ENCODE assay signal across 1 cellular context in the genomic region with DNA sequence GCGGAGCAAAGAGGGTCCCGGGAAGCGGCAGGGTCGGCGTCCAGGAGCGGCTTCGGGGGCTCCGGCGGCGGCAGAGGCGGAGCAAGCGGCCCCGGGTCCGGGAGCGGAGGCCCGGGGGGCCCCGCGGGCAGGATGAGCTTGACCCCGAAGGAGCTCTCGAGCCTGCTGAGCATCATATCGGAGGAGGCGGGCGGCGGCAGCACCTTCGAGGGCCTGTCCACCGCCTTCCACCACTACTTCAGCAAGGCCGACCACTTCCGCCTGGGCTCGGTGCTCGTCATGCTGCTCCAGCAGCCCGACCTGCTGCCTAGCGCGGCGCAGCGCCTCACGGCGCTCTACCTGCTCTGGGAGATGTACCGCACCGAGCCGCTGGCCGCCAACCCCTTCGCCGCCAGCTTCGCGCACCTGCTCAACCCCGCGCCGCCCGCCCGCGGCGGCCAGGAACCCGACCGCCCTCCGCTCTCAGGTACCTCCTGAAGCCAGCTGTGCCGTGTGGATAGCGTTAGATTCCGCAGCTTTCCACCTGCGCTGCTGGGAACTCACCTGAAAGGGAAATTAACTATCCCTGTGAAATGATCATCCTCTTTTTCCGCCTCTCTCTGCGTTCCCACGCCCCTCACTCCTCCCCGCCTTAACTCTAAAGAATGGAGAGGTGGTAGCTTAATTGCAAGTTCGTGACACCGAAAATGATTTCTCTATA.
TF ChIP-seq lines count a peak whose summit lies in the region.

No MANE protein-coding gene starts in this region.

TF ChIP-seq in HepG2, 621 proteins besides CTCF, POLR2A, EP300 and RAD21 (continued from another document and continues in another):
- no peak for TF ChIP-seq ZBTB1 (CRISPR knock-in tag; IDR thresholded peaks at IDR 0.05; ENCODE audit: borderline replicate concordance)
- peak; percentile 84 for TF ChIP-seq ZFY (CRISPR knock-in tag; IDR thresholded peaks at IDR 0.05)
- TF ChIP-seq HOXD1 (CRISPR knock-in tag; IDR thresholded peaks at IDR 0.05) = no peak; the same call in 1 of the 2 replicates
- TF ChIP-seq NR1H2 (CRISPR knock-in tag; IDR thresholded peaks at IDR 0.05; ENCODE audit: borderline replicate concordance, low read depth) = 0 out of 2 replicates have a peak, but pooled peaks have one; percentile 22
- TF ChIP-seq SIN3B (IDR thresholded peaks at IDR 0.05; ENCODE audit: low read length) = no peak
- TF ChIP-seq KLF9 (CRISPR knock-in tag; IDR thresholded peaks at IDR 0.05; ENCODE audit: low read depth) = no peak
- TF ChIP-seq, protein P1, sequence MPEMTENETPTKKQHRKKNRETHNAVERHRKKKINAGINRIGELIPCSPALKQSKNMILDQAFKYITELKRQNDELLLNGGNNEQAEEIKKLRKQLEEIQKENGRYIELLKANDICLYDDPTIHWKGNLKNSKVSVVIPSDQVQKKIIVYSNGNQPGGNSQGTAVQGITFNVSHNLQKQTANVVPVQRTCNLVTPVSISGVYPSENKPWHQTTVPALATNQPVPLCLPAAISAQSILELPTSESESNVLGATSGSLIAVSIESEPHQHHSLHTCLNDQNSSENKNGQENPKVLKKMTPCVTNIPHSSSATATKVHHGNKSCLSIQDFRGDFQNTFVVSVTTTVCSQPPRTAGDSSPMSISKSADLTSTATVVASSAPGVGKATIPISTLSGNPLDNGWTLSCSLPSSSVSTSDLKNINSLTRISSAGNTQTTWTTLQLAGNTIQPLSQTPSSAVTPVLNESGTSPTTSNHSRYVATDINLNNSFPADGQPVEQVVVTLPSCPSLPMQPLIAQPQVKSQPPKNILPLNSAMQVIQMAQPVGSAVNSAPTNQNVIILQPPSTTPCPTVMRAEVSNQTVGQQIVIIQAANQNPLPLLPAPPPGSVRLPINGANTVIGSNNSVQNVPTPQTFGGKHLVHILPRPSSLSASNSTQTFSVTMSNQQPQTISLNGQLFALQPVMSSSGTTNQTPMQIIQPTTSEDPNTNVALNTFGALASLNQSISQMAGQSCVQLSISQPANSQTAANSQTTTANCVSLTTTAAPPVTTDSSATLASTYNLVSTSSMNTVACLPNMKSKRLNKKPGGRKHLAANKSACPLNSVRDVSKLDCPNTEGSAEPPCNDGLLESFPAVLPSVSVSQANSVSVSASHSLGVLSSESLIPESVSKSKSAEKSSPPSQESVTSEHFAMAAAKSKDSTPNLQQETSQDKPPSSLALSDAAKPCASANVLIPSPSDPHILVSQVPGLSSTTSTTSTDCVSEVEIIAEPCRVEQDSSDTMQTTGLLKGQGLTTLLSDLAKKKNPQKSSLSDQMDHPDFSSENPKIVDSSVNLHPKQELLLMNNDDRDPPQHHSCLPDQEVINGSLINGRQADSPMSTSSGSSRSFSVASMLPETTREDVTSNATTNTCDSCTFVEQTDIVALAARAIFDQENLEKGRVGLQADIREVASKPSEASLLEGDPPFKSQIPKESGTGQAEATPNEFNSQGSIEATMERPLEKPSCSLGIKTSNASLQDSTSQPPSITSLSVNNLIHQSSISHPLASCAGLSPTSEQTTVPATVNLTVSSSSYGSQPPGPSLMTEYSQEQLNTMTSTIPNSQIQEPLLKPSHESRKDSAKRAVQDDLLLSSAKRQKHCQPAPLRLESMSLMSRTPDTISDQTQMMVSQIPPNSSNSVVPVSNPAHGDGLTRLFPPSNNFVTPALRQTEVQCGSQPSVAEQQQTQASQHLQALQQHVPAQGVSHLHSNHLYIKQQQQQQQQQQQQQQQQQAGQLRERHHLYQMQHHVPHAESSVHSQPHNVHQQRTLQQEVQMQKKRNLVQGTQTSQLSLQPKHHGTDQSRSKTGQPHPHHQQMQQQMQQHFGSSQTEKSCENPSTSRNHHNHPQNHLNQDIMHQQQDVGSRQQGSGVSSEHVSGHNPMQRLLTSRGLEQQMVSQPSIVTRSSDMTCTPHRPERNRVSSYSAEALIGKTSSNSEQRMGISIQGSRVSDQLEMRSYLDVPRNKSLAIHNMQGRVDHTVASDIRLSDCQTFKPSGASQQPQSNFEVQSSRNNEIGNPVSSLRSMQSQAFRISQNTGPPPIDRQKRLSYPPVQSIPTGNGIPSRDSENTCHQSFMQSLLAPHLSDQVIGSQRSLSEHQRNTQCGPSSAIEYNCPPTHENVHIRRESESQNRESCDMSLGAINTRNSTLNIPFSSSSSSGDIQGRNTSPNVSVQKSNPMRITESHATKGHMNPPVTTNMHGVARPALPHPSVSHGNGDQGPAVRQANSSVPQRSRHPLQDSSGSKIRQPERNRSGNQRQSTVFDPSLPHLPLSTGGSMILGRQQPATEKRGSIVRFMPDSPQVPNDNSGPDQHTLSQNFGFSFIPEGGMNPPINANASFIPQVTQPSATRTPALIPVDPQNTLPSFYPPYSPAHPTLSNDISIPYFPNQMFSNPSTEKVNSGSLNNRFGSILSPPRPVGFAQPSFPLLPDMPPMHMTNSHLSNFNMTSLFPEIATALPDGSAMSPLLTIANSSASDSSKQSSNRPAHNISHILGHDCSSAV (CRISPR knock-in tag; IDR thresholded peaks at IDR 0.05; ENCODE audit: borderline replicate concordance) = no peak
- TF ChIP-seq, protein P2, sequence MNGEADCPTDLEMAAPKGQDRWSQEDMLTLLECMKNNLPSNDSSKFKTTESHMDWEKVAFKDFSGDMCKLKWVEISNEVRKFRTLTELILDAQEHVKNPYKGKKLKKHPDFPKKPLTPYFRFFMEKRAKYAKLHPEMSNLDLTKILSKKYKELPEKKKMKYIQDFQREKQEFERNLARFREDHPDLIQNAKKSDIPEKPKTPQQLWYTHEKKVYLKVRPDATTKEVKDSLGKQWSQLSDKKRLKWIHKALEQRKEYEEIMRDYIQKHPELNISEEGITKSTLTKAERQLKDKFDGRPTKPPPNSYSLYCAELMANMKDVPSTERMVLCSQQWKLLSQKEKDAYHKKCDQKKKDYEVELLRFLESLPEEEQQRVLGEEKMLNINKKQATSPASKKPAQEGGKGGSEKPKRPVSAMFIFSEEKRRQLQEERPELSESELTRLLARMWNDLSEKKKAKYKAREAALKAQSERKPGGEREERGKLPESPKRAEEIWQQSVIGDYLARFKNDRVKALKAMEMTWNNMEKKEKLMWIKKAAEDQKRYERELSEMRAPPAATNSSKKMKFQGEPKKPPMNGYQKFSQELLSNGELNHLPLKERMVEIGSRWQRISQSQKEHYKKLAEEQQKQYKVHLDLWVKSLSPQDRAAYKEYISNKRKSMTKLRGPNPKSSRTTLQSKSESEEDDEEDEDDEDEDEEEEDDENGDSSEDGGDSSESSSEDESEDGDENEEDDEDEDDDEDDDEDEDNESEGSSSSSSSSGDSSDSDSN (CRISPR knock-in tag; IDR thresholded peaks at IDR 0.05) = peak; percentile 92
- TF ChIP-seq ZNF124 (CRISPR knock-in tag; IDR thresholded peaks at IDR 0.05) = peak; percentile 60; the same call in 1 of the 2 replicates
- no peak for TF ChIP-seq SNAI1 (CRISPR knock-in tag; IDR thresholded peaks at IDR 0.05; ENCODE audit: borderline replicate concordance)
- no peak for TF ChIP-seq ZNF615 (CRISPR knock-in tag; IDR thresholded peaks at IDR 0.05; ENCODE audit: borderline replicate concordance)
- TF ChIP-seq FOXK1 (CRISPR knock-in tag; IDR thresholded peaks at IDR 0.05; ENCODE audit: borderline replicate concordance, low read depth) = no peak
- TF ChIP-seq, protein P3, sequence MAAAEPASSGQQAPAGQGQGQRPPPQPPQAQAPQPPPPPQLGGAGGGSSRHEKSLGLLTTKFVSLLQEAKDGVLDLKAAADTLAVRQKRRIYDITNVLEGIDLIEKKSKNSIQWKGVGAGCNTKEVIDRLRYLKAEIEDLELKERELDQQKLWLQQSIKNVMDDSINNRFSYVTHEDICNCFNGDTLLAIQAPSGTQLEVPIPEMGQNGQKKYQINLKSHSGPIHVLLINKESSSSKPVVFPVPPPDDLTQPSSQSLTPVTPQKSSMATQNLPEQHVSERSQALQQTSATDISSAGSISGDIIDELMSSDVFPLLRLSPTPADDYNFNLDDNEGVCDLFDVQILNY (CRISPR knock-in tag; conservative IDR thresholded peaks at IDR 0.05) = no peak
- no peak for TF ChIP-seq NFKBIZ (CRISPR knock-in tag; IDR thresholded peaks at IDR 0.05)
- TF ChIP-seq, protein P4, sequence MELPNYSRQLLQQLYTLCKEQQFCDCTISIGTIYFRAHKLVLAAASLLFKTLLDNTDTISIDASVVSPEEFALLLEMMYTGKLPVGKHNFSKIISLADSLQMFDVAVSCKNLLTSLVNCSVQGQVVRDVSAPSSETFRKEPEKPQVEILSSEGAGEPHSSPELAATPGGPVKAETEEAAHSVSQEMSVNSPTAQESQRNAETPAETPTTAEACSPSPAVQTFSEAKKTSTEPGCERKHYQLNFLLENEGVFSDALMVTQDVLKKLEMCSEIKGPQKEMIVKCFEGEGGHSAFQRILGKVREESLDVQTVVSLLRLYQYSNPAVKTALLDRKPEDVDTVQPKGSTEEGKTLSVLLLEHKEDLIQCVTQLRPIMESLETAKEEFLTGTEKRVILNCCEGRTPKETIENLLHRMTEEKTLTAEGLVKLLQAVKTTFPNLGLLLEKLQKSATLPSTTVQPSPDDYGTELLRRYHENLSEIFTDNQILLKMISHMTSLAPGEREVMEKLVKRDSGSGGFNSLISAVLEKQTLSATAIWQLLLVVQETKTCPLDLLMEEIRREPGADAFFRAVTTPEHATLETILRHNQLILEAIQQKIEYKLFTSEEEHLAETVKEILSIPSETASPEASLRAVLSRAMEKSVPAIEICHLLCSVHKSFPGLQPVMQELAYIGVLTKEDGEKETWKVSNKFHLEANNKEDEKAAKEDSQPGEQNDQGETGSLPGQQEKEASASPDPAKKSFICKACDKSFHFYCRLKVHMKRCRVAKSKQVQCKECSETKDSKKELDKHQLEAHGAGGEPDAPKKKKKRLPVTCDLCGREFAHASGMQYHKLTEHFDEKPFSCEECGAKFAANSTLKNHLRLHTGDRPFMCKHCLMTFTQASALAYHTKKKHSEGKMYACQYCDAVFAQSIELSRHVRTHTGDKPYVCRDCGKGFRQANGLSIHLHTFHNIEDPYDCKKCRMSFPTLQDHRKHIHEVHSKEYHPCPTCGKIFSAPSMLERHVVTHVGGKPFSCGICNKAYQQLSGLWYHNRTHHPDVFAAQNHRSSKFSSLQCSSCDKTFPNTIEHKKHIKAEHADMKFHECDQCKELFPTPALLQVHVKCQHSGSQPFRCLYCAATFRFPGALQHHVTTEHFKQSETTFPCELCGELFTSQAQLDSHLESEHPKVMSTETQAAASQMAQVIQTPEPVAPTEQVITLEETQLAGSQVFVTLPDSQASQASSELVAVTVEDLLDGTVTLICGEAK (IDR thresholded peaks at IDR 0.05) = no peak
- TF ChIP-seq, protein P4 (CRISPR knock-in tag; IDR thresholded peaks at IDR 0.05) = peak; percentile 54
- TF ChIP-seq, protein P5, sequence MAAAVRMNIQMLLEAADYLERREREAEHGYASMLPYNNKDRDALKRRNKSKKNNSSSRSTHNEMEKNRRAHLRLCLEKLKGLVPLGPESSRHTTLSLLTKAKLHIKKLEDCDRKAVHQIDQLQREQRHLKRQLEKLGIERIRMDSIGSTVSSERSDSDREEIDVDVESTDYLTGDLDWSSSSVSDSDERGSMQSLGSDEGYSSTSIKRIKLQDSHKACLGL (CRISPR knock-in tag; IDR thresholded peaks at IDR 0.05) = no peak
- no peak for TF ChIP-seq SUZ12 (IDR thresholded peaks at IDR 0.05; ENCODE audit: low read depth, low read length)
- no peak for TF ChIP-seq RBM39 (IDR thresholded peaks at IDR 0.05; ENCODE audit: low read depth, low read length, poor library complexity, severe bottlenecking)
- TF ChIP-seq CHCHD3 (CRISPR knock-in tag; IDR thresholded peaks at IDR 0.05) = peak; percentile 94
- TF ChIP-seq GABPA (IDR thresholded peaks at IDR 0.05; ENCODE audit: low read depth, low read length) = no peak
- TF ChIP-seq GABPA (CRISPR knock-in tag; IDR thresholded peaks at IDR 0.05; ENCODE audit: low read depth) = no peak
- TF ChIP-seq, protein P6, sequence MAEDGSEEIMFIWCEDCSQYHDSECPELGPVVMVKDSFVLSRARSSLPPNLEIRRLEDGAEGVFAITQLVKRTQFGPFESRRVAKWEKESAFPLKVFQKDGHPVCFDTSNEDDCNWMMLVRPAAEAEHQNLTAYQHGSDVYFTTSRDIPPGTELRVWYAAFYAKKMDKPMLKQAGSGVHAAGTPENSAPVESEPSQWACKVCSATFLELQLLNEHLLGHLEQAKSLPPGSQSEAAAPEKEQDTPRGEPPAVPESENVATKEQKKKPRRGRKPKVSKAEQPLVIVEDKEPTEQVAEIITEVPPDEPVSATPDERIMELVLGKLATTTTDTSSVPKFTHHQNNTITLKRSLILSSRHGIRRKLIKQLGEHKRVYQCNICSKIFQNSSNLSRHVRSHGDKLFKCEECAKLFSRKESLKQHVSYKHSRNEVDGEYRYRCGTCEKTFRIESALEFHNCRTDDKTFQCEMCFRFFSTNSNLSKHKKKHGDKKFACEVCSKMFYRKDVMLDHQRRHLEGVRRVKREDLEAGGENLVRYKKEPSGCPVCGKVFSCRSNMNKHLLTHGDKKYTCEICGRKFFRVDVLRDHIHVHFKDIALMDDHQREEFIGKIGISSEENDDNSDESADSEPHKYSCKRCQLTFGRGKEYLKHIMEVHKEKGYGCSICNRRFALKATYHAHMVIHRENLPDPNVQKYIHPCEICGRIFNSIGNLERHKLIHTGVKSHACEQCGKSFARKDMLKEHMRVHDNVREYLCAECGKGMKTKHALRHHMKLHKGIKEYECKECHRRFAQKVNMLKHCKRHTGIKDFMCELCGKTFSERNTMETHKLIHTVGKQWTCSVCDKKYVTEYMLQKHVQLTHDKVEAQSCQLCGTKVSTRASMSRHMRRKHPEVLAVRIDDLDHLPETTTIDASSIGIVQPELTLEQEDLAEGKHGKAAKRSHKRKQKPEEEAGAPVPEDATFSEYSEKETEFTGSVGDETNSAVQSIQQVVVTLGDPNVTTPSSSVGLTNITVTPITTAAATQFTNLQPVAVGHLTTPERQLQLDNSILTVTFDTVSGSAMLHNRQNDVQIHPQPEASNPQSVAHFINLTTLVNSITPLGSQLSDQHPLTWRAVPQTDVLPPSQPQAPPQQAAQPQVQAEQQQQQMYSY (CRISPR knock-in tag; IDR thresholded peaks at IDR 0.05) = 0 out of 2 replicates have a peak, but pooled peaks have one; percentile 24
- TF ChIP-seq CAMTA2 (CRISPR knock-in tag; IDR thresholded peaks at IDR 0.05; ENCODE audit: borderline replicate concordance) = peak; percentile 87; the same call in 1 of the 2 replicates
